16 cellular contexts compared by ENCODE assay signal in genomic region chr3:131491775-131492174, GRCh38.
"Had no signal": no experiment of that assay in that cellular context is flagged by ENCODE, and none has a peak within 500 bp of the region (broad histone marks: within the 10 kb centered on the region; RNA-seq: fewer than 3 reads in every experiment).

No MANE protein-coding gene starts in this region.

- H3K27me3 Mint-ChIP-seq: dendritic cell treated with granulocyte-macrophage colony-stimulating factor and Interleukin-4, amounts not matched to agents 40 ng/mL and 50 ng/mL, for 4 days; naive thymus-derived CD4-positive, alpha-beta T cell; stimulated activated naive B cell treated with anti-CD40 and anti-IgM and Interleukin-4, amounts not matched to agents 10 μg/mL and 1 μg/mL and 100 μg/mL, for 72 hours had no signal

- H3K9me3 ChIP-seq: esophagus squamous epithelium, neutrophil, psoas muscle, right lobe of liver had no signal

- H2AFZ ChIP-seq: hepatocyte had no signal

- H3K4me1 ChIP-seq: esophagus squamous epithelium, foreskin keratinocyte, psoas muscle, right lobe of liver had no signal

- H3K9me3 Mint-ChIP-seq: dendritic cell treated with granulocyte-macrophage colony-stimulating factor and Interleukin-4, amounts not matched to agents 40 ng/mL and 50 ng/mL, for 4 days; nephron progenitor cell; stimulated activated naive B cell treated with anti-CD40 and anti-IgM and Interleukin-4, amounts not matched to agents 10 μg/mL and 1 μg/mL and 100 μg/mL, for 72 hours had no signal

- DNase-seq: esophagus squamous epithelium; foreskin keratinocyte; head of caudate nucleus; left colon; mammary epithelial cell; naive thymus-derived CD4-positive, alpha-beta T cell; nephron progenitor cell; psoas muscle; retina; right lobe of liver; stimulated activated CD4-positive, alpha-beta T cell treated with anti-CD3 and anti-CD28 coated beads, Interleukin-4, amount 100 ng/mL, for 24 hours; stimulated activated naive B cell treated with anti-CD40 and anti-IgM and Interleukin-4, amounts not matched to agents 10 μg/mL and 1 μg/mL and 100 μg/mL, for 72 hours; trophoblast cell had no signal

- H3K4me2 ChIP-seq: hepatocyte had no signal

- H3K27ac ChIP-seq: esophagus squamous epithelium, foreskin keratinocyte, hepatocyte, neutrophil, psoas muscle, right lobe of liver had no signal

- H3K27ac Mint-ChIP-seq: dendritic cell treated with granulocyte-macrophage colony-stimulating factor and Interleukin-4, amounts not matched to agents 40 ng/mL and 50 ng/mL, for 4 days; naive thymus-derived CD4-positive, alpha-beta T cell; nephron progenitor cell had no signal

- H3K4me3 ChIP-seq: esophagus squamous epithelium, hepatocyte, psoas muscle, right lobe of liver had no signal

- ATAC-seq: foreskin keratinocyte; left colon; naive thymus-derived CD4-positive, alpha-beta T cell; psoas muscle; right lobe of liver; stimulated activated naive B cell treated with anti-CD40 and anti-IgM and Interleukin-4, amounts not matched to agents 10 μg/mL and 1 μg/mL and 100 μg/mL, for 72 hours had no signal

- H3K4me1 Mint-ChIP-seq: nephron progenitor cell had no signal

- H3K27me3 ChIP-seq: esophagus squamous epithelium, foreskin keratinocyte, hepatocyte, neutrophil, right lobe of liver had no signal

- H3K4me3 Mint-ChIP-seq: dendritic cell treated with granulocyte-macrophage colony-stimulating factor and Interleukin-4, amounts not matched to agents 40 ng/mL and 50 ng/mL, for 4 days; naive thymus-derived CD4-positive, alpha-beta T cell; nephron progenitor cell; stimulated activated naive B cell treated with anti-CD40 and anti-IgM and Interleukin-4, amounts not matched to agents 10 μg/mL and 1 μg/mL and 100 μg/mL, for 72 hours had no signal
